In the genomic region with DNA sequence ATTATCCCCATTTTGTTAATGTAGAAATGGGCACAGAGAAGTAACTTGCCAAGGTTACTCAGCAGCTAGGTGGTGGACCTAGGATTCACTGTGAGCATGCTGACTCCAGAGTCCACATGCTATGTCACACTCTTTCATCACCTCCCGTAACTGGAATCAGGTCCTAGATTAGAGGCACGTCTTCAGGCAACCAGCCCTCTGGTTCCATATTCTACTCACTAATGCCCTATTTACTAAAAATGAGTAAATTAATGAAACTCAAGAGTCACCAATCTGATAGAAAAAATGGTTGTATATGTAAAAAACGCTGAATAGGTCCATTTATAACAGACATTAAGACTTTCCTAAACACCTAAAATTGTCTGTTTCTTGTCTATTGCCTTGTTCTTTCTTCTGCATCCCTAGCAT, we compare ENCODE assay signal across 9 cellular contexts. TPM values are rescaled to one million over a fixed set of nuclear protein-coding genes. Genes with fewer than 3 reads are reported as not detected.
DNase-seq lines count a peak whose midpoint lies in the region; ATAC-seq and TF ChIP-seq lines count a peak whose summit lies in the region.
"Had no signal": no experiment of that assay in that cellular context is flagged by ENCODE, and none has a peak within 500 bp of the region (broad histone marks: within the 10 kb centered on the region; RNA-seq: fewer than 3 reads in every experiment).

No MANE protein-coding gene starts in this region.

- DNase-seq in OCI-M1 (lab: John Stamatoyannopoulos, UW) = peak; percentile 82
- peak; percentile 32 for DNase-seq in osteocyte (ENCODE audit: extremely low spot score, unreplicated experiment)
- no peak for DNase-seq in amygdala (lab: John Stamatoyannopoulos, UW)
- DNase-seq in DMS53 (lab: John Stamatoyannopoulos, UW) = no peak
- DNase-seq in DMS153 (lab: John Stamatoyannopoulos, UW) = no peak
- DNase-seq in NCI-H2029 treated with DMSO at 0.1 percent for 48 hours (lab: John Stamatoyannopoulos, UW) = no peak
- DNase-seq: NCI-H2171 had no signal

- no peaks in the 10 kb centered on the region for H3K36me3 Mint-ChIP-seq in osteocyte (ENCODE audit: unreplicated experiment)

- no peak for TF ChIP-seq CTCF in osteocyte (IDR thresholded peaks at IDR 0.05)

- no peak overlapping the region for H3K4me3 Mint-ChIP-seq in osteocyte (ENCODE audit: unreplicated experiment)

- ATAC-seq in GM18909 (IDR thresholded peaks at IDR 0.05; ENCODE audit: poor library complexity, unreplicated experiment) (peak; percentile 33), HG02798 (IDR thresholded peaks at IDR 0.05; ENCODE audit: poor library complexity, unreplicated experiment) (peak; percentile 33)

- no peaks in the 10 kb centered on the region for H3K9me3 Mint-ChIP-seq in osteocyte (ENCODE audit: unreplicated experiment)

- no peaks in the 10 kb centered on the region for H3K27me3 Mint-ChIP-seq in osteocyte (ENCODE audit: unreplicated experiment)

- peaks cover 2% of the 10 kb centered on the region for H3K4me1 Mint-ChIP-seq in osteocyte (ENCODE audit: unreplicated experiment)

- H3K27ac Mint-ChIP-seq in osteocyte (ENCODE audit: unreplicated experiment) = no peak overlapping the region

RNA-seq across cellular contexts. Expression of a gene that starts 7.7 kb away (rescaled TPM):
- total RNA-seq in osteocyte = 73.5 and 73.8 TPM in 2 replicates

RNA-seq across cellular contexts. Expression of a gene that starts 25.7 kb away (rescaled TPM):
- total RNA-seq in osteocyte = 29.4 and 29.9 TPM in 2 replicates

RNA-seq across cellular contexts. Expression of a gene that starts 47.8 kb away (rescaled TPM):
- total RNA-seq in osteocyte = not detected in 2 replicates

Comparison
In these comparisons a context has a peak if more than half of its experiments do, and no peak if none do; other contexts are left out.
1. DNase-seq: peak in OCI-M1 (single experiment) and osteocyte (single experiment); none in amygdala (0 of 56), DMS53 (single experiment), DMS153 (single experiment) and NCI-H2029 treated with DMSO at 0.1 percent for 48 hours (single experiment).